In the genomic region with DNA sequence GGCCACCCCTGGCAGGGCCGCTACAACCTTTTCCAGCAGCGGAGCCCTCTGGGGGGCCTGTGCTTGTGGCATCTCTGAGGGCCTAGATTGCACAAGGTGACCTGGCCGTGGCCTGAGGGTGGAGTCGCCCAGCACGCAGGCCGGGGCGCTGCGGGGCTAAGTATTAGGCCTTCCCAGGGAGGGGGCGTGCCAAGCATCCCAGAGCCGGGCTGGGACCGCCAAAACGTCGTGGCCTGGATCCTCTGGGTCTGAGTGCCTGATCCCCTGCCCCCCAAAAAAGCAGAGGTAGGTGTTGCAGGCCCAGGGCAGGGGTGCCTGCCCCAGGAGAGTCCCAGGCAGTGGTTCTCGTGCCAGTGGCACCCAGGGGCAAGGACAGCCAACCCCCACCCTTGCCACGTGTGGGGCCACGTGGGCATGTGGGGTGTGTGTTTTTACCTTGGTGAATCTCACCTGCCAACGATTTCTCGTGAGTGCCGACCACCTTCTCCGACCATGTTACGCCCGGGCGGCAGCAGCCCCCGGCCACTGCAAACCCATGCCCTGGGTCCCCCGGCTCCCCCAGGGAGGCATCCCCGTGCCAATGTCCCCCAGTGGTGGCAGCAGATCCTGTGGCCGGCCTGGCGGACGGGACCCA, we compare ENCODE assay signal across 1 cellular context.
TF ChIP-seq lines count a peak whose summit lies in the region.

No MANE protein-coding gene starts in this region.

TF ChIP-seq in HEK293, 187 proteins besides CTCF, POLR2A, EP300 and RAD21 (continued from another document):
- TF ChIP-seq, protein P1, sequence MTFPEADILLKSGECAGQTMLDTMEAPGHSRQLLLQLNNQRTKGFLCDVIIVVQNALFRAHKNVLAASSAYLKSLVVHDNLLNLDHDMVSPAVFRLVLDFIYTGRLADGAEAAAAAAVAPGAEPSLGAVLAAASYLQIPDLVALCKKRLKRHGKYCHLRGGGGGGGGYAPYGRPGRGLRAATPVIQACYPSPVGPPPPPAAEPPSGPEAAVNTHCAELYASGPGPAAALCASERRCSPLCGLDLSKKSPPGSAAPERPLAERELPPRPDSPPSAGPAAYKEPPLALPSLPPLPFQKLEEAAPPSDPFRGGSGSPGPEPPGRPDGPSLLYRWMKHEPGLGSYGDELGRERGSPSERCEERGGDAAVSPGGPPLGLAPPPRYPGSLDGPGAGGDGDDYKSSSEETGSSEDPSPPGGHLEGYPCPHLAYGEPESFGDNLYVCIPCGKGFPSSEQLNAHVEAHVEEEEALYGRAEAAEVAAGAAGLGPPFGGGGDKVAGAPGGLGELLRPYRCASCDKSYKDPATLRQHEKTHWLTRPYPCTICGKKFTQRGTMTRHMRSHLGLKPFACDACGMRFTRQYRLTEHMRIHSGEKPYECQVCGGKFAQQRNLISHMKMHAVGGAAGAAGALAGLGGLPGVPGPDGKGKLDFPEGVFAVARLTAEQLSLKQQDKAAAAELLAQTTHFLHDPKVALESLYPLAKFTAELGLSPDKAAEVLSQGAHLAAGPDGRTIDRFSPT (tag by site-specific recombination; IDR thresholded peaks at IDR 0.05) = peak; percentile 32; the same call in 1 of the 2 replicates
